ENCODE assay signal across 7 cellular contexts in genomic region chr7:158588085-158588877, GRCh38. TPM values are rescaled to one million over a fixed set of nuclear protein-coding genes. Genes with fewer than 3 reads are reported as not detected.
A peak's percentile ranks its signal among the peaks of the same experiment; 100 is the strongest.
DNase-seq lines count a peak whose midpoint lies in the region; ATAC-seq and TF ChIP-seq lines count a peak whose summit lies in the region.

No MANE protein-coding gene starts in this region.

- H3K27me3 ChIP-seq in HUES6 (ENCODE audit: control insufficient read depth, insufficient read depth, low read length) (peaks cover 89% of the 10 kb centered on the region), sigmoid colon (peaks cover 2 to 36% (median 28%) of the 10 kb centered on the region in 3 donors)

- ATAC-seq in GM18511 (IDR thresholded peaks at IDR 0.05; ENCODE audit: unreplicated experiment) (peak; percentile 21), Right ventricle myocardium superior (ENCODE audit: poor library complexity) (peak; percentile 37), HG02852 (IDR thresholded peaks at IDR 0.05; ENCODE audit: unreplicated experiment) (no peak), GM18861 (IDR thresholded peaks at IDR 0.05; ENCODE audit: unreplicated experiment) (no peak)

- H3K9me3 ChIP-seq in HUES6 (ENCODE audit: control insufficient read depth, insufficient read depth, low read depth, low read length) (no peaks in the 10 kb centered on the region; the same call in none of the 2 replicates), sigmoid colon (no peaks in the 10 kb centered on the region)

- H3K4me1 ChIP-seq in HUES6 (ENCODE audit: control insufficient read depth, insufficient read depth, low read length) (peaks cover 7% of the 10 kb centered on the region; the same call in 1 of the 2 replicates), sigmoid colon (peaks cover 0 to 28% (median 26%) of the 10 kb centered on the region in 4 donors)

- TF ChIP-seq CTCF in sigmoid colon (IDR thresholded peaks at IDR 0.05) = no peak

- TF ChIP-seq EP300 in sigmoid colon (IDR thresholded peaks at IDR 0.05) = no peak

- H3K4me3 ChIP-seq in HUES6 (ENCODE audit: low read depth, low read length) (peak overlapping the region; percentile 52), sigmoid colon (peak overlapping the region in 3 of 4 donors; percentile 46 to 58 (median 53))

- H3K27ac ChIP-seq in HUES6 (ENCODE audit: low read depth, low read length) (no peak overlapping the region), sigmoid colon (peak overlapping the region in 1 of 4 donors; percentile 21)

- H3K36me3 ChIP-seq in HUES6 (ENCODE audit: control insufficient read depth, insufficient read depth, low read length) (no peaks in the 10 kb centered on the region), sigmoid colon (no peaks in the 10 kb centered on the region)

- H3K9ac ChIP-seq in HUES6 (ENCODE audit: low read length) = no peak overlapping the region

- WGBS in sigmoid colon, 2 donors = 14 to 21% methylated on average over 63 of the region's 63 CpGs

- intact Hi-C loops in Right ventricle myocardium superior (cut with DNase I) = no loop called here
- intact Hi-C loops in sigmoid colon (cut with DNase I) = loop anchor here (5.0 kb wide), 1 partner anchor 191 kb away; no protein-coding TSS in a partner anchor

- no peak for TF ChIP-seq POLR2A in sigmoid colon (IDR thresholded peaks at IDR 0.05)

- DNase-seq in Right ventricle myocardium superior (no peak), sigmoid colon (peak; percentile 57), SW 1271 (lab: John Stamatoyannopoulos, UW) (no peak)

RNA-seq across cellular contexts. Expression of gene PTPRN2, which starts 0.7 kb away (rescaled TPM):
- total RNA-seq in Right ventricle myocardium superior (1.2 TPM), sigmoid colon (1 to 10 TPM; 4.9 to 7.1 (median 5.4) TPM)
- polyA plus RNA-seq in sigmoid colon = 1 to 10 TPM; 3.2 to 6.6 (median 5.5) TPM

Comparison
In these comparisons a context has a peak if more than half of its experiments do, and no peak if none do; other contexts are left out.
1. ATAC-seq: peak in GM18511 (single experiment) and Right ventricle myocardium superior (single experiment); none in HG02852 (single experiment) and GM18861 (single experiment).